Comparison of ENCODE assay signal across 10 cellular contexts in genomic region chr1:155932487-155932886, GRCh38. TPM values are rescaled to one million over a fixed set of nuclear protein-coding genes. Genes with fewer than 3 reads are reported as not detected.
A peak's percentile ranks its signal among the peaks of the same experiment; 100 is the strongest.
DNase-seq lines count a peak whose midpoint lies in the region; ATAC-seq and TF ChIP-seq lines count a peak whose summit lies in the region.
"Had no signal": no experiment of that assay in that cellular context is flagged by ENCODE, and none has a peak within 500 bp of the region (broad histone marks: within the 10 kb centered on the region; RNA-seq: fewer than 3 reads in every experiment).

No MANE protein-coding gene starts in this region.

- H3K27ac Mint-ChIP-seq in Caco-2 (ENCODE audit: unreplicated experiment) = no peak overlapping the region
- peak overlapping the region in 1 of 6 donors; percentile 72 for H3K27ac Mint-ChIP-seq in naive B cell

- no peak for TF ChIP-seq POLR2A in upper lobe of left lung (IDR thresholded peaks at IDR 0.05)

- H3K9me3 Mint-ChIP-seq in Caco-2 (ENCODE audit: unreplicated experiment) (no peaks in the 10 kb centered on the region), naive B cell (no peaks in the 10 kb centered on the region)

- H3K36me3 Mint-ChIP-seq in Caco-2 (ENCODE audit: insufficient read depth, unreplicated experiment) (no peaks in the 10 kb centered on the region), naive B cell (no peaks in the 10 kb centered on the region)

- H3K4me2 ChIP-seq in mammary epithelial cell (ENCODE audit: insufficient read depth, low read depth, low read length) = peak overlapping the region; percentile 84

- BruUV-seq in Caco-2 (replicated peaks; lab: Mats Ljungman, UMichigan) (no TSS peak), mammary epithelial cell (replicated peaks; lab: Mats Ljungman, UMichigan) (TSS peak; percentile 59)

- H3K4me3 Mint-ChIP-seq in Caco-2 (ENCODE audit: unreplicated experiment) (peak overlapping the region; percentile 19), naive B cell (peak overlapping the region in 5 of 8 donors; percentile 15 to 81 (median 56))

- POLR2A ChIA-PET in Caco-2 (lab: Charles Lee) = no interaction called here

- WGBS in mammary epithelial cell (ENCODE audit: low coverage, missing lambda C conversion rate) = 64% methylated on average over 5 of the region's 5 CpGs
- WGBS in upper lobe of left lung, 2 donors = 81 to 86% methylated on average over 5 of the region's 5 CpGs

- no peak overlapping the region for H3K4me3 ChIP-seq in Caco-2 (ENCODE audit: low read depth, low read length)
- peak overlapping the region; percentile 90 for H3K4me3 ChIP-seq in LNCaP clone FGC (ENCODE audit: low read depth, low read length)
- H3K4me3 ChIP-seq in mammary epithelial cell (replicated peaks in 1 of 3; ENCODE audit: insufficient read depth in 1 of 3, low read depth in 2 of 3, low read length in 3 of 3) = peak overlapping the region in 2 of 3 experiments; percentile 82 to 86
- peak overlapping the region in 1 of 4 donors; percentile 89 for H3K4me3 ChIP-seq in upper lobe of left lung

- H3K36me3 ChIP-seq in Caco-2 (ENCODE audit: control insufficient read depth, insufficient read depth, low read length) (0 out of 2 replicates have a peak, but pooled peaks cover 1% of the 10 kb centered on the region), mammary epithelial cell (ENCODE audit: insufficient read depth, low read length) (peaks cover 17% of the 10 kb centered on the region), upper lobe of left lung (peaks cover 6 to 54% (median 45%) of the 10 kb centered on the region in 4 donors)

- H3K4me1 ChIP-seq in Caco-2 = peaks cover 20% of the 10 kb centered on the region
- peaks cover 46% of the 10 kb centered on the region for H3K4me1 ChIP-seq in mammary epithelial cell (ENCODE audit: insufficient read depth, low read length)
- H3K4me1 ChIP-seq in upper lobe of left lung = peaks cover 38 to 49% (median 42%) of the 10 kb centered on the region in 4 donors

- H3K27ac ChIP-seq in mammary epithelial cell (ENCODE audit: insufficient read depth, low read depth, low read length) (peak overlapping the region; percentile 97), upper lobe of left lung (peak overlapping the region in 1 of 4 donors; percentile 94)

- in situ Hi-C loops in mammary epithelial cell (cut with MboI; ENCODE audit: low sequenced_read_pairs in 2 of 2) = loop anchor here in 1 of 2 donors (10.0 kb wide), 1 partner anchor 122 kb away; the partner anchor contains the start of genes LAMTOR2 and UBQLN4

- peaks cover 16% of the 10 kb centered on the region for H3K4me1 Mint-ChIP-seq in Caco-2 (ENCODE audit: low read depth, unreplicated experiment)
- peaks cover 8 to 24% (median 20%) of the 10 kb centered on the region in 3 donors for H3K4me1 Mint-ChIP-seq in naive B cell

- TF ChIP-seq EP300 in upper lobe of left lung (IDR thresholded peaks at IDR 0.05) = no peak

- H3K27me3 ChIP-seq in Caco-2 (replicated peaks; ENCODE audit: control insufficient read depth, insufficient read depth, low read length) (no peaks in the 10 kb centered on the region), mammary epithelial cell (ENCODE audit: insufficient read depth, low read length) (no peaks in the 10 kb centered on the region), upper lobe of left lung (no peaks in the 10 kb centered on the region)
- H3K27me3 ChIP-seq: thyroid gland had no signal

- DNase-seq in Caco-2 (no peak), LNCaP clone FGC (ENCODE audit: low read depth) (no peak), mammary epithelial cell (no peak), naive B cell (no peak), upper lobe of left lung (no peak), left cardiac atrium (no peak)
- DNase-seq: NCI-H446, thyroid gland had no signal

- intact Hi-C loops in Caco-2 (cut with micrococcal nuclease; ENCODE audit: unreplicated experiment) = no loop called here
- intact Hi-C loops in mammary epithelial cell (cut with micrococcal nuclease) = loop anchor here (2.0 to 10.0 kb wide), 3 partner anchors 122 to 282 kb away; partner anchors contain the start of genes LAMTOR2 and PMF1
- intact Hi-C loops in left cardiac atrium (cut with DNase I) = no loop called here

- CTCF ChIA-PET in Caco-2 (lab: Charles Lee) (interaction anchor here (0.5 kb wide), 1 partner anchor 80 kb away, joined by 10 read pairs; no protein-coding TSS in a partner anchor), mammary epithelial cell (lab: Charles Lee; ENCODE audit: low non-redundant PET) (interaction anchor here (0.6 to 0.8 kb wide), 3 partner anchors 19 to 57 kb away, joined by 3 read pairs; no protein-coding TSS in a partner anchor)

- no peak overlapping the region for H2AFZ ChIP-seq in mammary epithelial cell (ENCODE audit: low read depth, low read length)

- no peak for ATAC-seq in naive B cell (ENCODE audit: low read depth in 2 of 2)
- ATAC-seq in upper lobe of left lung (ENCODE audit: low FRiP score in 2 of 2) = no peak
- no peak for ATAC-seq in left cardiac atrium
- no peak for ATAC-seq in HG03039 (IDR thresholded peaks at IDR 0.05; ENCODE audit: unreplicated experiment)
- ATAC-seq in GM18858 (IDR thresholded peaks at IDR 0.05; ENCODE audit: unreplicated experiment) = no peak

- peaks cover 65% of the 10 kb centered on the region for H3K79me2 ChIP-seq in mammary epithelial cell (ENCODE audit: insufficient read depth, low read length)

- peak overlapping the region; percentile 79 for H3K9ac ChIP-seq in mammary epithelial cell (ENCODE audit: insufficient read depth, low read length)

- TF ChIP-seq CTCF in Caco-2 (IDR thresholded peaks at IDR 0.05; ENCODE audit: insufficient read depth in 1 of 2, low read depth in 1 of 2, low read length in 1 of 2, severe bottlenecking in 1 of 2, unreplicated experiment in 1 of 2) = no peak
- TF ChIP-seq CTCF in LNCaP clone FGC (IDR thresholded peaks at IDR 0.05; ENCODE audit: control insufficient read depth, extremely low read depth, insufficient read depth) = no peak
- no peak for TF ChIP-seq CTCF in mammary epithelial cell (conservative IDR thresholded peaks at IDR 0.05 in 1 of 2, IDR thresholded peaks at IDR 0.05 in 1 of 2; ENCODE audit: extremely low read depth in 1 of 2, insufficient read depth in 1 of 2, low read depth in 1 of 2, low read length in 2 of 2)
- no peak for TF ChIP-seq CTCF in upper lobe of left lung (IDR thresholded peaks at IDR 0.05)

- no peaks in the 10 kb centered on the region for H3K27me3 Mint-ChIP-seq in Caco-2 (ENCODE audit: insufficient read depth, unreplicated experiment)
- H3K27me3 Mint-ChIP-seq in naive B cell = no peaks in the 10 kb centered on the region

- dilution Hi-C loops in mammary epithelial cell (cut with HindIII; ENCODE audit: low sequenced_read_pairs) = no loop called here

- H3K9me3 ChIP-seq in Caco-2 (no peaks in the 10 kb centered on the region), mammary epithelial cell (replicated peaks; ENCODE audit: insufficient read depth, low read length) (no peaks in the 10 kb centered on the region), upper lobe of left lung (no peaks in the 10 kb centered on the region)
- H3K9me3 ChIP-seq: thyroid gland had no signal

- H4K20me1 ChIP-seq in mammary epithelial cell (ENCODE audit: insufficient read depth, low read length) = peaks cover 2% of the 10 kb centered on the region

RNA-seq across cellular contexts. Expression of gene KHDC4, which starts 1.7 kb away (rescaled TPM):
- total RNA-seq in Caco-2 (2022) (68.5 and 72.9 TPM in 2 replicates), mammary epithelial cell (10 to 100 TPM; 35.3 to 56.5 TPM), upper lobe of left lung (100 to 1,000 TPM in 1 of 6 donors, 10 to 100 TPM in 5; 30.4 to 105 (median 37.6) TPM), left cardiac atrium (10 to 100 TPM; 21.0 to 27.8 TPM)
- polyA plus RNA-seq in mammary epithelial cell (28.9 TPM), naive B cell (ENCODE audit: low read depth in 6 of 6) (10 to 100 TPM in 1 of 6 donors, 1 to 10 TPM in 5; 5.5 to 10.7 (median 7.2) TPM)
- polyA minus RNA-seq in mammary epithelial cell = 41.3 TPM

RNA-seq across cellular contexts. Expression of gene RXFP4, which starts 9.0 kb away (rescaled TPM):
- not detected in 2 replicates for total RNA-seq in Caco-2 (2022)
- total RNA-seq in mammary epithelial cell = not detected
- 0.07 TPM for polyA plus RNA-seq in mammary epithelial cell
- not detected for polyA minus RNA-seq in mammary epithelial cell
- 1 to 10 TPM in 1 of 6 donors, under 1 TPM in 2, not detected in 3; 0.21 to 1.2 (median 0.36) TPM for polyA plus RNA-seq in naive B cell (ENCODE audit: low read depth in 6 of 6)
- total RNA-seq in upper lobe of left lung = not detected
- not detected for total RNA-seq in left cardiac atrium
- total RNA-seq: thyroid gland had no signal

RNA-seq across cellular contexts. Expression of gene RIT1, which starts 21.3 kb away (rescaled TPM):
- total RNA-seq in Caco-2 (2022) = 21.9 and 23.0 TPM in 2 replicates
- total RNA-seq in mammary epithelial cell = 10 to 100 TPM; 23.5 to 31.3 TPM
- 22.1 TPM for polyA plus RNA-seq in mammary epithelial cell
- 30.6 TPM for polyA minus RNA-seq in mammary epithelial cell
- polyA plus RNA-seq in naive B cell (ENCODE audit: low read depth in 6 of 6) = 10 to 100 TPM in 5 of 6 donors, 1 to 10 TPM in 1; 5.2 to 30.0 (median 20.9) TPM
- 10 to 100 TPM; 26.3 to 67.1 (median 45.1) TPM for total RNA-seq in upper lobe of left lung
- 10 to 100 TPM; 23.1 to 26.1 TPM for total RNA-seq in left cardiac atrium

RNA-seq across cellular contexts. Expression of gene ARHGEF2, which starts 45.9 kb away (rescaled TPM):
- total RNA-seq in Caco-2 (2022) (46.9 and 60.3 TPM in 2 replicates), mammary epithelial cell (100 to 1,000 TPM in 1 of 2 donors, 10 to 100 TPM in 1; 79.4 to 161 TPM), upper lobe of left lung (100 to 1,000 TPM; 198 to 969 (median 229) TPM), left cardiac atrium (10 to 100 TPM; 63.4 to 70.8 TPM)
- polyA plus RNA-seq in mammary epithelial cell (69.9 TPM), naive B cell (ENCODE audit: low read depth in 6 of 6) (10 to 100 TPM in 5 of 6 donors, 1 to 10 TPM in 1; 6.9 to 48.4 (median 27.7) TPM)
- polyA minus RNA-seq in mammary epithelial cell = 60.4 TPM
